In genomic region chr11:65539401-65540289, GRCh38 we compare ENCODE assay signal across 1 cellular context.
TF ChIP-seq lines count a peak whose summit lies in the region.

No MANE protein-coding gene starts in this region.

TF ChIP-seq in GM12878, 131 proteins besides CTCF, POLR2A, EP300 and RAD21:
- TF ChIP-seq LARP7 (IDR thresholded peaks at IDR 0.05) (peak; percentile 32; the same call in 1 of the 2 replicates), FOXM1 (IDR thresholded peaks at IDR 0.05; ENCODE audit: low read depth, low read length) (no peak), RB1 (IDR thresholded peaks at IDR 0.05; ENCODE audit: borderline replicate concordance) (no peak), USF1 (IDR thresholded peaks at IDR 0.05; ENCODE audit: borderline replicate concordance, extremely low read length, insufficient read depth, low read depth, low read length) (peak; percentile 76), MEF2B (IDR thresholded peaks at IDR 0.05; ENCODE audit: partially characterized antibody, poor library complexity, severe bottlenecking) (peak; percentile 1), KAT2A (conservative IDR thresholded peaks at IDR 0.05; ENCODE audit: control insufficient read depth, low read depth, low read length) (no peak)
- TF ChIP-seq, protein P1, sequence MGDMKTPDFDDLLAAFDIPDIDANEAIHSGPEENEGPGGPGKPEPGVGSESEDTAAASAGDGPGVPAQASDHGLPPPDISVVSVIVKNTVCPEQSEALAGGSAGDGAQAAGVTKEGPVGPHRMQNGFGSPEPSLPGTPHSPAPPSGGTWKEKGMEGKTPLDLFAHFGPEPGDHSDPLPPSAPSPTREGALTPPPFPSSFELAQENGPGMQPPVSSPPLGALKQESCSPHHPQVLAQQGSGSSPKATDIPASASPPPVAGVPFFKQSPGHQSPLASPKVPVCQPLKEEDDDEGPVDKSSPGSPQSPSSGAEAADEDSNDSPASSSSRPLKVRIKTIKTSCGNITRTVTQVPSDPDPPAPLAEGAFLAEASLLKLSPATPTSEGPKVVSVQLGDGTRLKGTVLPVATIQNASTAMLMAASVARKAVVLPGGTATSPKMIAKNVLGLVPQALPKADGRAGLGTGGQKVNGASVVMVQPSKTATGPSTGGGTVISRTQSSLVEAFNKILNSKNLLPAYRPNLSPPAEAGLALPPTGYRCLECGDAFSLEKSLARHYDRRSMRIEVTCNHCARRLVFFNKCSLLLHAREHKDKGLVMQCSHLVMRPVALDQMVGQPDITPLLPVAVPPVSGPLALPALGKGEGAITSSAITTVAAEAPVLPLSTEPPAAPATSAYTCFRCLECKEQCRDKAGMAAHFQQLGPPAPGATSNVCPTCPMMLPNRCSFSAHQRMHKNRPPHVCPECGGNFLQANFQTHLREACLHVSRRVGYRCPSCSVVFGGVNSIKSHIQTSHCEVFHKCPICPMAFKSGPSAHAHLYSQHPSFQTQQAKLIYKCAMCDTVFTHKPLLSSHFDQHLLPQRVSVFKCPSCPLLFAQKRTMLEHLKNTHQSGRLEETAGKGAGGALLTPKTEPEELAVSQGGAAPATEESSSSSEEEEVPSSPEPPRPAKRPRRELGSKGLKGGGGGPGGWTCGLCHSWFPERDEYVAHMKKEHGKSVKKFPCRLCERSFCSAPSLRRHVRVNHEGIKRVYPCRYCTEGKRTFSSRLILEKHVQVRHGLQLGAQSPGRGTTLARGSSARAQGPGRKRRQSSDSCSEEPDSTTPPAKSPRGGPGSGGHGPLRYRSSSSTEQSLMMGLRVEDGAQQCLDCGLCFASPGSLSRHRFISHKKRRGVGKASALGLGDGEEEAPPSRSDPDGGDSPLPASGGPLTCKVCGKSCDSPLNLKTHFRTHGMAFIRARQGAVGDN (IDR thresholded peaks at IDR 0.05), result 0 out of 2 replicates have a peak, but pooled peaks have one; percentile 22
